42 cellular contexts compared by ENCODE assay signal in the genomic region with DNA sequence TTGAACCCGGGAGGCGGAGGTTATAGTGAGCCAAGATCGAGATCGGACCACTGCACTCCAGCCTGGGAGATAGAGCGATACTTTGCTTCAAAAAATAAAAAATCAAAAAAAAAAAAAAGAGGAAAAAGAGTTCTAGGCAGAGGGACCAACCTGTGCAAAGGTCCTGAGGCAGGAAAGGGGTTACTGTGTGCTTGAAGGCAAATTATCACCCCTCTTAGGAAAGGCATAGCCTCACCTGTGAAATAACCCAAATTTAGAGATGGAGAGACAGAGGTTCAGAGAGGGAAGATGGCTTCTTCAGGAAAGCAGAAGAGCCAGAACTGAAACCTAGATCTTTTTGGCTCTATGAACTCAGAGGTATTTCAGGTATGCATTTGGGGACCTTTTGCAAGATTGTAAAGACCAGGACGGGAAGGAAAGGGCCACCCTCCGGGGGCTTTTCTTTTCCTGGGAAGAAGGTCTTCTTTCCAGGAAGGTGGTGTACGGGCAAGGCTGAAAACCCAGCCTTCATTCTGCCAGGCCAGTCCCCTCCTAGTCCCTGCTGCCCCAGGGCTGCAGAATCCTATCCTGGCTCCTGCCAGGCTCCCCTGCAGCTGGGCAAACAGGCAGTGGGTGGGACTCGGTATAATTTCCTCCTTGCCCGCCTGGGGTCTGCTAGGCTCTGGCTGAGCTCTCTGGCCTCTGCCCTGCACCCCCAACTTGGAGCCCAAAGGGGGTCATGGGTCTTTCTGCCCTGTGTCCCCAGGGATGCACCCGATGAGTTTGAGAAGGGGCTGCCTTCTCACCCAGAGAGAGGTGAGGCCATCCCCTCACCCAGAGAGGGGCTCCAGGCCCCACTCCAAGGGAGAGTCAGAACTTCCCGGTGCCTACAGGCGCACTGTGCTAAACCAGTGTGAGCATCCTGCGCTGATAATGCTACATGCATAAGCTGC. TPM values are rescaled to one million over a fixed set of nuclear protein-coding genes. Genes with fewer than 3 reads are reported as not detected.
"Had no signal": no experiment of that assay in that cellular context is flagged by ENCODE, and none has a peak within 500 bp of the region (broad histone marks: within the 10 kb centered on the region; RNA-seq: fewer than 3 reads in every experiment).

No MANE protein-coding gene starts in this region.

- DNase-seq: activated CD4-positive, alpha-beta memory T cell treated with anti-CD3 and anti-CD28 coated beads, Interleukin-2, amount 10 ng/mL, durations not matched to agents 7 days and 5 days; activated CD4-positive, alpha-beta T cell treated with anti-CD3 and anti-CD28 coated beads for 1 hour; activated CD4-positive, alpha-beta T cell treated with anti-CD3 and anti-CD28 coated beads for 48 hours; activated CD4-positive, CD25-positive, alpha-beta regulatory T cell; activated CD8-positive, alpha-beta memory T cell treated with anti-CD3 and anti-CD28 coated beads for 24 hours; activated CD8-positive, alpha-beta memory T cell treated with anti-CD3 and anti-CD28 coated beads, Interleukin-2, amount 10 ng/mL, durations not matched to agents 7 days and 5 days; activated CD8-positive, alpha-beta memory T cell treated with anti-CD3 and anti-CD28 coated beads, Interleukin-2, amount 50 U/mL, for 48 hours; activated effector memory CD4-positive, alpha-beta T cell treated with anti-CD3 and anti-CD28 coated beads, Interleukin-2, amount 50 U/mL, for 16 hours; activated naive CD4-positive, alpha-beta T cell; activated naive CD4-positive, alpha-beta T cell treated with anti-CD3 and anti-CD28 coated beads, Interleukin-2, amount 50 U/mL, for 16 hours; activated naive CD8-positive, alpha-beta T cell treated with anti-CD3 and anti-CD28 coated beads for 36 hours; activated T-cell treated with anti-CD3 and anti-CD28 coated beads, Interleukin-2, amount 50 U/mL, for 1 hour; activated T-cell treated with anti-CD3 and anti-CD28 coated beads, Interleukin-2, amount 50 U/mL, for 72 hours; amniotic stem cell; aorta; brain microvascular endothelial cell; central memory CD4-positive, alpha-beta T cell; Kasumi-1; KG1; MG63; MV-4-11; NCI-H1092; NCI-H1436 treated with DMSO at 0.1 percent for 48 hours; NCI-H187 treated with DMSO at 0.1 percent for 48 hours; NCI-H2227 treated with DMSO at 0.1 percent for 48 hours; NCI-H446; NCI-H510A treated with DMSO at 0.1 percent for 48 hours; NCI-H526 treated with DMSO at 0.1 percent for 48 hours; NK-92 treated with Interleukin-12 subunit alpha and Interleukin-12 subunit beta, amount 100 ng/mL, for 24 hours; PC-9; SIG-M5; T-helper 1 cell; T-helper 2 cell; T-helper 9 cell; WERI-Rb-1 had no signal

- FAIRE-seq: RCC 7860 had no signal

- H2AFZ ChIP-seq: PC-9 had no signal

- H3K4me3 ChIP-seq: MG63, PC-9 had no signal

- H3K27me3 ChIP-seq: brain microvascular endothelial cell, MG63 had no signal

- H3K36me3 ChIP-seq: brain microvascular endothelial cell, MG63, WERI-Rb-1 had no signal

- H3K9me3 ChIP-seq: MG63 had no signal

- H3K4me2 ChIP-seq: PC-9 had no signal

- H3K27ac ChIP-seq: brain microvascular endothelial cell, PC-9, RWPE1, WERI-Rb-1 had no signal

RNA-seq across cellular contexts. Expression of gene CYP1A2, which starts 18.8 kb away (rescaled TPM):
- total RNA-seq: activated CD4-positive, alpha-beta memory T cell treated with anti-CD3 and anti-CD28 coated beads, Interleukin-2, amount 10 ng/mL, durations not matched to agents 7 days and 5 days; activated CD8-positive, alpha-beta memory T cell treated with anti-CD3 and anti-CD28 coated beads, Interleukin-2, amount 10 ng/mL, durations not matched to agents 7 days and 5 days; activated naive CD8-positive, alpha-beta T cell treated with anti-CD3 and anti-CD28 coated beads for 36 hours; activated T-cell treated with anti-CD3 and anti-CD28 coated beads, Interleukin-2, amount 50 U/mL, for 72 hours; activated T-helper 17 cell treated with anti-CD3 and anti-CD28 coated beads, Interleukin-2, amount 50 U/mL, for 72 hours; aorta; cerebellum; OCI-LY7; PC-9; Right ventricle myocardium inferior; SK-MEL-5 had no signal
- polyA plus RNA-seq: aorta had no signal

RNA-seq across cellular contexts. Expression of gene LMAN1L, which starts 45.2 kb away (rescaled TPM):
- total RNA-seq: activated CD8-positive, alpha-beta memory T cell treated with anti-CD3 and anti-CD28 coated beads, Interleukin-2, amount 10 ng/mL, durations not matched to agents 7 days and 5 days; PC-9; SK-MEL-5 had no signal

RNA-seq across cellular contexts. Expression of gene CPLX3, which starts 59.0 kb away (rescaled TPM):
- total RNA-seq: aorta, PC-9, SK-MEL-5 had no signal
